ENCODE assay signal across 1 cellular context in the genomic region with DNA sequence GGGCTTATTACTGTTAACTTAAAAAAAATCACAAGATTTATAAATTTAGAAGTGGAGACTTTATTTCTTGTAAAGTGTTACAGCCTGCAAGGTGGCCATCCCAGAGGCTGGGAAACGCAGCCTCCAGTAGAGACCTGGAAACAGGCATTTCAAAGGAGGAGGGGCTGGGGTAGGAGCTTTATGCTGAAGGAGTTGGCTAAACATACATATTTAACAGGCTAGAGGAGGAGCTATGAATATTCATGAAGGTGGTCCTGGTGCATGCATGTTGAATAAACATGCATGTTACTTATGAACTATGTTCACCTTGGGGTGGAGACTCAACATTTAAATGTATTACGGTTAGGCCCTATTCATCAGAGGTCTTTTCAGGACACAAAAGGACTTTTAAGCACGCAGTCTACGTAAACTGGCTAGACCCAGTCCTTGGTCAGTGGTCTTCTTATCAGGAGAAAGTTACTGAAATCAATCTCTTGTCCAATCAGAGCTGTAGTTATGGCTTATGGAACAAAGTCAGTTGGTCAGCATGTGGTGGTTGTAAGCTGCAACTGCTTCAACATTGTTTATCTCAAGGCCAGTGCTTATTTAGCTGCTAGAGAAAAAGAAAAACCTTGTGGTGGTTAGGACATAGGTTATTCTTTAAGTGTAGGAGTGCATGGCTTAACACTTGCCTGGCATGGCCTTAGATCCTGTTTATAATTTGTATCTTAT.
TF ChIP-seq lines count a peak whose summit lies in the region.

No MANE protein-coding gene starts in this region.

TF ChIP-seq in SK-N-SH treated with all-trans-retinoic acid at 6 μM for 48 hours, 23 proteins besides CTCF, POLR2A, EP300 and RAD21 (continued from another document):
- TF ChIP-seq PPARA (CRISPR knock-in tag; IDR thresholded peaks at IDR 0.05; ENCODE audit: borderline replicate concordance): no peak
